Comparison of ENCODE assay signal across 1 cellular context in genomic region chr19:17075860-17076538, GRCh38.
TF ChIP-seq lines count a peak whose summit lies in the region.

No MANE protein-coding gene starts in this region.

TF ChIP-seq in HepG2, 621 proteins besides CTCF, POLR2A, EP300 and RAD21:
- TF ChIP-seq FOXP1 (IDR thresholded peaks at IDR 0.05) (no peak), FOXP1 (CRISPR knock-in tag; IDR thresholded peaks at IDR 0.05) (no peak), HNF4A (CRISPR knock-in tag; IDR thresholded peaks at IDR 0.05) (no peak), SRSF1 (optimal IDR thresholded peaks at IDR 0.05; ENCODE audit: low read depth, low read length) (peak; percentile 38), RBFOX2 (IDR thresholded peaks at IDR 0.05; ENCODE audit: low read depth, low read length) (no peak), ZNF788 (CRISPR knock-in tag; IDR thresholded peaks at IDR 0.05; ENCODE audit: borderline replicate concordance) (no peak; the same call in 1 of the 2 replicates), GATAD2A (CRISPR knock-in tag; IDR thresholded peaks at IDR 0.05) (0 out of 2 replicates have a peak, but pooled peaks have one; percentile 14), ZMYM3 (CRISPR knock-in tag; IDR thresholded peaks at IDR 0.05) (no peak), MAFG (CRISPR knock-in tag; IDR thresholded peaks at IDR 0.05) (no peak), ZNF768 (CRISPR knock-in tag; IDR thresholded peaks at IDR 0.05) (peak; percentile 30; the same call in 1 of the 2 replicates), ZNF839 (CRISPR knock-in tag; IDR thresholded peaks at IDR 0.05; ENCODE audit: borderline replicate concordance) (0 out of 2 replicates have a peak, but pooled peaks have one; percentile 15), ZNF740 (CRISPR knock-in tag; IDR thresholded peaks at IDR 0.05) (peak; percentile 61), CCAR2 (optimal IDR thresholded peaks at IDR 0.05; ENCODE audit: low read depth, low read length) (no peak), DNMT1 (CRISPR knock-in tag; IDR thresholded peaks at IDR 0.05) (0 out of 2 replicates have a peak, but pooled peaks have one; percentile 39), PCBP1 (IDR thresholded peaks at IDR 0.05; ENCODE audit: borderline replicate concordance, low read depth, low read length) (no peak), ZBTB49 (CRISPR knock-in tag; IDR thresholded peaks at IDR 0.05; ENCODE audit: borderline replicate concordance) (no peak), REL (CRISPR knock-in tag; conservative IDR thresholded peaks at IDR 0.05) (0 out of 2 replicates have a peak, but pooled peaks have one; percentile 3), KLF9 (CRISPR knock-in tag; IDR thresholded peaks at IDR 0.05; ENCODE audit: low read depth) (no peak), ZNF614 (CRISPR knock-in tag; IDR thresholded peaks at IDR 0.05; ENCODE audit: borderline replicate concordance) (0 out of 2 replicates have a peak, but pooled peaks have one; percentile 47), ARID2 (CRISPR knock-in tag; IDR thresholded peaks at IDR 0.05; ENCODE audit: borderline replicate concordance) (peak; percentile 67; the same call in 1 of the 2 replicates), ZNF816 (CRISPR knock-in tag; IDR thresholded peaks at IDR 0.05; ENCODE audit: borderline replicate concordance) (0 out of 2 replicates have a peak, but pooled peaks have one; percentile 1), ZNF547 (CRISPR knock-in tag; IDR thresholded peaks at IDR 0.05) (no peak), EED (CRISPR knock-in tag; IDR thresholded peaks at IDR 0.05) (peak; percentile 36; the same call in 1 of the 2 replicates), MYC (CRISPR knock-in tag; IDR thresholded peaks at IDR 0.05; ENCODE audit: borderline replicate concordance) (peak; percentile 23; the same call in 1 of the 2 replicates), UBTF (CRISPR knock-in tag; IDR thresholded peaks at IDR 0.05) (peak; percentile 24), ZSCAN22 (CRISPR knock-in tag; IDR thresholded peaks at IDR 0.05) (0 out of 2 replicates have a peak, but pooled peaks have one; percentile 10)
- TF ChIP-seq, protein P1, sequence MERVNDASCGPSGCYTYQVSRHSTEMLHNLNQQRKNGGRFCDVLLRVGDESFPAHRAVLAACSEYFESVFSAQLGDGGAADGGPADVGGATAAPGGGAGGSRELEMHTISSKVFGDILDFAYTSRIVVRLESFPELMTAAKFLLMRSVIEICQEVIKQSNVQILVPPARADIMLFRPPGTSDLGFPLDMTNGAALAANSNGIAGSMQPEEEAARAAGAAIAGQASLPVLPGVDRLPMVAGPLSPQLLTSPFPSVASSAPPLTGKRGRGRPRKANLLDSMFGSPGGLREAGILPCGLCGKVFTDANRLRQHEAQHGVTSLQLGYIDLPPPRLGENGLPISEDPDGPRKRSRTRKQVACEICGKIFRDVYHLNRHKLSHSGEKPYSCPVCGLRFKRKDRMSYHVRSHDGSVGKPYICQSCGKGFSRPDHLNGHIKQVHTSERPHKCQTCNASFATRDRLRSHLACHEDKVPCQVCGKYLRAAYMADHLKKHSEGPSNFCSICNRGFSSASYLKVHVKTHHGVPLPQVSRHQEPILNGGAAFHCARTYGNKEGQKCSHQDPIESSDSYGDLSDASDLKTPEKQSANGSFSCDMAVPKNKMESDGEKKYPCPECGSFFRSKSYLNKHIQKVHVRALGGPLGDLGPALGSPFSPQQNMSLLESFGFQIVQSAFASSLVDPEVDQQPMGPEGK (CRISPR knock-in tag; IDR thresholded peaks at IDR 0.05): peak; percentile 61; the same call in 1 of the 2 replicates
- TF ChIP-seq, protein P2, sequence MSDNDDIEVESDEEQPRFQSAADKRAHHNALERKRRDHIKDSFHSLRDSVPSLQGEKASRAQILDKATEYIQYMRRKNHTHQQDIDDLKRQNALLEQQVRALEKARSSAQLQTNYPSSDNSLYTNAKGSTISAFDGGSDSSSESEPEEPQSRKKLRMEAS (IDR thresholded peaks at IDR 0.05): peak; percentile 9; the same call in 1 of the 2 replicates
- TF ChIP-seq, protein P3, sequence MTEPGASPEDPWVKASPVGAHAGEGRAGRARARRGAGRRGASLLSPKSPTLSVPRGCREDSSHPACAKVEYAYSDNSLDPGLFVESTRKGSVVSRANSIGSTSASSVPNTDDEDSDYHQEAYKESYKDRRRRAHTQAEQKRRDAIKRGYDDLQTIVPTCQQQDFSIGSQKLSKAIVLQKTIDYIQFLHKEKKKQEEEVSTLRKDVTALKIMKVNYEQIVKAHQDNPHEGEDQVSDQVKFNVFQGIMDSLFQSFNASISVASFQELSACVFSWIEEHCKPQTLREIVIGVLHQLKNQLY (CRISPR knock-in tag; IDR thresholded peaks at IDR 0.05): no peak
- TF ChIP-seq, protein P4, sequence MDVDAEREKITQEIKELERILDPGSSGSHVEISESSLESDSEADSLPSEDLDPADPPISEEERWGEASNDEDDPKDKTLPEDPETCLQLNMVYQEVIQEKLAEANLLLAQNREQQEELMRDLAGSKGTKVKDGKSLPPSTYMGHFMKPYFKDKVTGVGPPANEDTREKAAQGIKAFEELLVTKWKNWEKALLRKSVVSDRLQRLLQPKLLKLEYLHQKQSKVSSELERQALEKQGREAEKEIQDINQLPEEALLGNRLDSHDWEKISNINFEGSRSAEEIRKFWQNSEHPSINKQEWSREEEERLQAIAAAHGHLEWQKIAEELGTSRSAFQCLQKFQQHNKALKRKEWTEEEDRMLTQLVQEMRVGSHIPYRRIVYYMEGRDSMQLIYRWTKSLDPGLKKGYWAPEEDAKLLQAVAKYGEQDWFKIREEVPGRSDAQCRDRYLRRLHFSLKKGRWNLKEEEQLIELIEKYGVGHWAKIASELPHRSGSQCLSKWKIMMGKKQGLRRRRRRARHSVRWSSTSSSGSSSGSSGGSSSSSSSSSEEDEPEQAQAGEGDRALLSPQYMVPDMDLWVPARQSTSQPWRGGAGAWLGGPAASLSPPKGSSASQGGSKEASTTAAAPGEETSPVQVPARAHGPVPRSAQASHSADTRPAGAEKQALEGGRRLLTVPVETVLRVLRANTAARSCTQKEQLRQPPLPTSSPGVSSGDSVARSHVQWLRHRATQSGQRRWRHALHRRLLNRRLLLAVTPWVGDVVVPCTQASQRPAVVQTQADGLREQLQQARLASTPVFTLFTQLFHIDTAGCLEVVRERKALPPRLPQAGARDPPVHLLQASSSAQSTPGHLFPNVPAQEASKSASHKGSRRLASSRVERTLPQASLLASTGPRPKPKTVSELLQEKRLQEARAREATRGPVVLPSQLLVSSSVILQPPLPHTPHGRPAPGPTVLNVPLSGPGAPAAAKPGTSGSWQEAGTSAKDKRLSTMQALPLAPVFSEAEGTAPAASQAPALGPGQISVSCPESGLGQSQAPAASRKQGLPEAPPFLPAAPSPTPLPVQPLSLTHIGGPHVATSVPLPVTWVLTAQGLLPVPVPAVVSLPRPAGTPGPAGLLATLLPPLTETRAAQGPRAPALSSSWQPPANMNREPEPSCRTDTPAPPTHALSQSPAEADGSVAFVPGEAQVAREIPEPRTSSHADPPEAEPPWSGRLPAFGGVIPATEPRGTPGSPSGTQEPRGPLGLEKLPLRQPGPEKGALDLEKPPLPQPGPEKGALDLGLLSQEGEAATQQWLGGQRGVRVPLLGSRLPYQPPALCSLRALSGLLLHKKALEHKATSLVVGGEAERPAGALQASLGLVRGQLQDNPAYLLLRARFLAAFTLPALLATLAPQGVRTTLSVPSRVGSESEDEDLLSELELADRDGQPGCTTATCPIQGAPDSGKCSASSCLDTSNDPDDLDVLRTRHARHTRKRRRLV (CRISPR knock-in tag; IDR thresholded peaks at IDR 0.05): no peak
TF ChIP-seq in HepG2: peak in this region for 16.
